ENCODE assay signal across 11 cellular contexts in genomic region chr14:86761611-86762010, GRCh38.
"Had no signal": no experiment of that assay in that cellular context is flagged by ENCODE, and none has a peak within 500 bp of the region (broad histone marks: within the 10 kb centered on the region; RNA-seq: fewer than 3 reads in every experiment).

No MANE protein-coding gene starts in this region.

- H3K4me3 Mint-ChIP-seq: GM23338, H9, HFFc6 had no signal

- ATAC-seq: GM23338, HCT116 had no signal

- DNase-seq: GM23248, GOT3, H7, H9, HCEC 1CT, HFFc6 had no signal

- FAIRE-seq: H1, H54 had no signal

- H3K4me1 Mint-ChIP-seq: H9 had no signal

- H3K36me3 ChIP-seq: HAP-1 had no signal

- H3K9me3 Mint-ChIP-seq: GM23338, H9, HFFc6 had no signal

- H3K4me1 ChIP-seq: HAP-1 had no signal

- H2AFZ ChIP-seq: GM23248, GM23338 had no signal

- H3K4me2 ChIP-seq: GM23338 had no signal

- H3K27ac ChIP-seq: GM23248 had no signal

- H3K4me3 ChIP-seq: GM23248, GM23338, HAP-1 had no signal

- H3K9me3 ChIP-seq: HAP-1 had no signal

- H3K9ac ChIP-seq: GM23248 had no signal

- H3K27ac Mint-ChIP-seq: GM23338, H9, HFFc6 had no signal
